Comparison of ENCODE assay signal across 16 cellular contexts in the genomic region with DNA sequence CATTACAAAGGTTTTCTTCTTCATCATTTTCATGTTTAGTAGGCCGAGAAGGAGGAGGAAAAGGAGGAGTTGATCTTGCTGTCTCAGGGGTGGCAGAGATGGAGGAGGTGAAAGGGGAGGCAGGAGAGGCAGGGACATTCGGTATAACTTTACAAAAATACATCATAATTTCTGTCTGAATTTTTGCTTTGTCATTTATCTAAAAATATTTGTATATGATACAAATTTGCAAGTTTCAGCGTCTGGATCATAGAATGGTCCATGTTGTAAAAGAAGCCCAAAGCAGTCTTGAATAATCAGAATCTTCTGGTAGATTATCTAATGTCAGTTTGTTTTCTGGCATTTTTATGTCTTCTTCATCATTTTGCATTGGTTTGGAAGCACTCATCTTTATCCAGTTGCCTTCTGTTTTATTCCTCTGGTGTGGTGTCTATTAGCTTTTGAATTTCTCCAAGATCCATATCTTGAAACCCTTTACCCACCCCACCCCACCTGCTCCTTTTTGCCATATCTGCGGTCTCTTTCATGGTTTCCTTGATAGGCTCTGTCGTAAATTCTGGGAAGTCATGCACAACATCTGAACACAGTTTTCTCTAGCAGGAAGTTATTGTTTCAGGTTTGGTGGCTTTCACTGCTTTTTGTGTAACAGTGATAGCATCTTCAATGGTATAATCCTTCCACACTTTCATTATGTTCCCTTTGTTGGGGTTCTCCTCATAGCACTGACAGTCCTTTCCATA.
DNase-seq lines count a peak whose midpoint lies in the region; ATAC-seq and TF ChIP-seq lines count a peak whose summit lies in the region.
"Had no signal": no experiment of that assay in that cellular context is flagged by ENCODE, and none has a peak within 500 bp of the region (broad histone marks: within the 10 kb centered on the region; RNA-seq: fewer than 3 reads in every experiment).

No MANE protein-coding gene starts in this region.

- intact Hi-C loops in psoas muscle (cut with DNase I), result no loop called here
- intact Hi-C loops in lower lobe of right lung (cut with DNase I), result no loop called here
- intact Hi-C loops in uterus (cut with DNase I; ENCODE audit: low total_unique reads), result no loop called here

- H3K9me3 ChIP-seq in psoas muscle (no peaks in the 10 kb centered on the region), lower lobe of right lung (no peaks in the 10 kb centered on the region), uterus (no peaks in the 10 kb centered on the region)
- H3K9me3 ChIP-seq: gastroesophageal sphincter, HAP-1 had no signal

- no peak overlapping the region for H3K4me3 ChIP-seq in psoas muscle
- no peak overlapping the region for H3K4me3 ChIP-seq in lower lobe of right lung
- H3K4me3 ChIP-seq in uterus, result no peak overlapping the region
- H3K4me3 ChIP-seq: gastroesophageal sphincter, HAP-1, skin epidermis had no signal

- DNase-seq in activated naive CD4-positive, alpha-beta T cell (lab: John Stamatoyannopoulos, UW), result no peak
- peak; percentile 59 for DNase-seq in KBM-7
- DNase-seq in activated CD8-positive, alpha-beta T cell treated with anti-CD3 and anti-CD28 coated beads, Interleukin-2, amount 10 ng/mL, durations not matched to agents 7 days and 5 days, result peak; percentile 25
- DNase-seq in psoas muscle, result no peak
- no peak for DNase-seq in immature natural killer cell
- DNase-seq in lower lobe of right lung, result no peak
- DNase-seq in uterus, result no peak
- DNase-seq: NCI-H2029; NCI-H774; stimulated activated naive CD4-positive, alpha-beta T cell treated with Interleukin-2 at 50 U/mL for 16 hours had no signal

- no peaks in the 10 kb centered on the region for H3K9me3 Mint-ChIP-seq in activated naive CD4-positive, alpha-beta T cell treated with anti-CD3 and anti-CD28 coated beads, Interleukin-2, amount 50 U/mL, for 24 hours
- no peaks in the 10 kb centered on the region for H3K9me3 Mint-ChIP-seq in activated CD8-positive, alpha-beta T cell treated with anti-CD3 and anti-CD28 coated beads, Interleukin-2, amount 10 ng/mL, durations not matched to agents 7 days and 5 days (ENCODE audit: insufficient read depth)
- H3K9me3 Mint-ChIP-seq in immature natural killer cell, result no peaks in the 10 kb centered on the region
- H3K9me3 Mint-ChIP-seq: T-helper 1 cell treated with Interleukin-12 subunit alpha and Interleukin-12 subunit beta and Interleukin-4 antibody, amounts not matched to agents 30 μg/mL and 1 μg/mL, for 36 hours had no signal

- no peaks in the 10 kb centered on the region for H3K27me3 ChIP-seq in psoas muscle (ENCODE audit: insufficient read depth in 3 of 3, low read length in 2 of 3)
- no peaks in the 10 kb centered on the region for H3K27me3 ChIP-seq in lower lobe of right lung (ENCODE audit: low read depth)
- H3K27me3 ChIP-seq in uterus, result no peaks in the 10 kb centered on the region
- H3K27me3 ChIP-seq: gastroesophageal sphincter had no signal

- CTCF ChIA-PET in activated CD8-positive, alpha-beta T cell treated with anti-CD3 and anti-CD28 coated beads, Interleukin-2, amount 10 ng/mL, durations not matched to agents 7 days and 5 days (lab: Charles Lee), result no interaction called here

- H3K4me1 ChIP-seq in psoas muscle, result peaks cover 33% of the 10 kb centered on the region
- H3K4me1 ChIP-seq in lower lobe of right lung, result peaks cover 22% of the 10 kb centered on the region
- peaks cover 0 to 14% of the 10 kb centered on the region in 2 donors for H3K4me1 ChIP-seq in uterus

- H3K27ac Mint-ChIP-seq in activated naive CD4-positive, alpha-beta T cell treated with anti-CD3 and anti-CD28 coated beads, Interleukin-2, amount 50 U/mL, for 24 hours, result no peak overlapping the region
- peak overlapping the region; percentile 82 for H3K27ac Mint-ChIP-seq in activated CD8-positive, alpha-beta T cell treated with anti-CD3 and anti-CD28 coated beads, Interleukin-2, amount 10 ng/mL, durations not matched to agents 7 days and 5 days
- peak overlapping the region in 1 of 6 donors; percentile 65 for H3K27ac Mint-ChIP-seq in immature natural killer cell
- H3K27ac Mint-ChIP-seq: T-helper 1 cell treated with Interleukin-12 subunit alpha and Interleukin-12 subunit beta and Interleukin-4 antibody, amounts not matched to agents 30 μg/mL and 1 μg/mL, for 36 hours had no signal

- POLR2A ChIA-PET in activated CD8-positive, alpha-beta T cell treated with anti-CD3 and anti-CD28 coated beads, Interleukin-2, amount 10 ng/mL, durations not matched to agents 7 days and 5 days (lab: Charles Lee), result no interaction called here

- H3K27ac ChIP-seq in psoas muscle, result peak overlapping the region; percentile 53
- no peak overlapping the region for H3K27ac ChIP-seq in lower lobe of right lung
- H3K27ac ChIP-seq in uterus, result no peak overlapping the region
- H3K27ac ChIP-seq: gastroesophageal sphincter, HL-60, skin epidermis had no signal

- H3K36me3 ChIP-seq in psoas muscle (ENCODE audit: insufficient read depth in 1 of 2, low read depth in 1 of 2), result no peaks in the 10 kb centered on the region
- H3K36me3 ChIP-seq in lower lobe of right lung, result no peaks in the 10 kb centered on the region
- no peaks in the 10 kb centered on the region for H3K36me3 ChIP-seq in uterus
- H3K36me3 ChIP-seq: gastroesophageal sphincter, HAP-1 had no signal

- TF ChIP-seq POLR2A in uterus (IDR thresholded peaks at IDR 0.05), result no peak

- peaks cover 37% of the 10 kb centered on the region for H3K4me1 Mint-ChIP-seq in activated naive CD4-positive, alpha-beta T cell treated with anti-CD3 and anti-CD28 coated beads, Interleukin-2, amount 50 U/mL, for 24 hours
- peaks cover 27% of the 10 kb centered on the region for H3K4me1 Mint-ChIP-seq in activated CD8-positive, alpha-beta T cell treated with anti-CD3 and anti-CD28 coated beads, Interleukin-2, amount 10 ng/mL, durations not matched to agents 7 days and 5 days (ENCODE audit: low read depth)
- H3K4me1 Mint-ChIP-seq in immature natural killer cell, result peaks cover 13 to 24% of the 10 kb centered on the region in 2 donors

- in situ Hi-C loops in KBM-7 (cut with MboI; ENCODE audit: low pct_unique_long_range_greater_than_20kb, low sequenced_read_pairs), result no loop called here

- no peaks in the 10 kb centered on the region for H3K27me3 Mint-ChIP-seq in activated naive CD4-positive, alpha-beta T cell treated with anti-CD3 and anti-CD28 coated beads, Interleukin-2, amount 50 U/mL, for 24 hours
- no peaks in the 10 kb centered on the region for H3K27me3 Mint-ChIP-seq in activated CD8-positive, alpha-beta T cell treated with anti-CD3 and anti-CD28 coated beads, Interleukin-2, amount 10 ng/mL, durations not matched to agents 7 days and 5 days (ENCODE audit: low read depth)
- H3K27me3 Mint-ChIP-seq in immature natural killer cell (ENCODE audit: low read depth in 3 of 3), result peaks cover 0 to 2% (median 0%) of the 10 kb centered on the region in 3 donors

- ATAC-seq in activated CD8-positive, alpha-beta T cell treated with anti-CD3 and anti-CD28 coated beads, Interleukin-2, amount 10 ng/mL, durations not matched to agents 7 days and 5 days, result peak; percentile 79
- ATAC-seq in psoas muscle (no peak), lower lobe of right lung (no peak)

- H3K36me3 Mint-ChIP-seq in activated naive CD4-positive, alpha-beta T cell treated with anti-CD3 and anti-CD28 coated beads, Interleukin-2, amount 50 U/mL, for 24 hours, result no peaks in the 10 kb centered on the region
- no peaks in the 10 kb centered on the region for H3K36me3 Mint-ChIP-seq in activated CD8-positive, alpha-beta T cell treated with anti-CD3 and anti-CD28 coated beads, Interleukin-2, amount 10 ng/mL, durations not matched to agents 7 days and 5 days (ENCODE audit: low read depth)
- no peaks in the 10 kb centered on the region for H3K36me3 Mint-ChIP-seq in immature natural killer cell

- H3K4me3 Mint-ChIP-seq in activated naive CD4-positive, alpha-beta T cell treated with anti-CD3 and anti-CD28 coated beads, Interleukin-2, amount 50 U/mL, for 24 hours, result peak overlapping the region; percentile 37
- H3K4me3 Mint-ChIP-seq in activated CD8-positive, alpha-beta T cell treated with anti-CD3 and anti-CD28 coated beads, Interleukin-2, amount 10 ng/mL, durations not matched to agents 7 days and 5 days, result peak overlapping the region; percentile 56
- H3K4me3 Mint-ChIP-seq in immature natural killer cell, result peak overlapping the region in 2 of 5 donors; percentile 4 to 46
- H3K4me3 Mint-ChIP-seq: T-helper 1 cell treated with Interleukin-12 subunit alpha and Interleukin-12 subunit beta and Interleukin-4 antibody, amounts not matched to agents 30 μg/mL and 1 μg/mL, for 36 hours had no signal

- 85 to 90% (median 87%) methylated on average over 5 of the region's 5 CpGs for WGBS in psoas muscle, 3 donors

- TF ChIP-seq CTCF in psoas muscle (IDR thresholded peaks at IDR 0.05) (no peak), lower lobe of right lung (IDR thresholded peaks at IDR 0.05) (no peak), uterus (IDR thresholded peaks at IDR 0.05) (no peak)

Comparison
In these comparisons a context has a peak if more than half of its experiments do, and no peak if none do; other contexts are left out.
1. DNase-seq: peak in KBM-7 (single experiment) and activated CD8-positive, alpha-beta T cell treated with anti-CD3 and anti-CD28 coated beads, Interleukin-2, amount 10 ng/mL, durations not matched to agents 7 days and 5 days (single experiment); none in activated naive CD4-positive, alpha-beta T cell (0 of 4), psoas muscle (0 of 2), immature natural killer cell (0 of 3), lower lobe of right lung (single experiment) and uterus (0 of 2).